ENCODE assay signal across 16 cellular contexts in genomic region chr7:30411897-30412296, GRCh38.
A peak's percentile ranks its signal among the peaks of the same experiment; 100 is the strongest.
DNase-seq lines count a peak whose midpoint lies in the region; ATAC-seq and TF ChIP-seq lines count a peak whose summit lies in the region.
"Had no signal": no experiment of that assay in that cellular context is flagged by ENCODE, and none has a peak within 500 bp of the region (broad histone marks: within the 10 kb centered on the region; RNA-seq: fewer than 3 reads in every experiment).

No MANE protein-coding gene starts in this region.

- POLR2A ChIA-PET in activated CD4-positive, alpha-beta memory T cell treated with anti-CD3 and anti-CD28 coated beads for 36 hours (lab: Charles Lee): no interaction called here

- H3K4me3 ChIP-seq in Karpas-422 (ENCODE audit: low read length): peak overlapping the region; percentile 43

- H4K20me1 ChIP-seq in Karpas-422 (ENCODE audit: insufficient read depth, low read depth, low read length): no peaks in the 10 kb centered on the region

- CTCF ChIA-PET in activated CD4-positive, alpha-beta memory T cell treated with anti-CD3 and anti-CD28 coated beads for 36 hours (lab: Charles Lee): interaction anchor here (1.1 to 5.2 kb wide), 3 partner anchors 122 to 252 kb away, joined by 3 to 39 read pairs (median 7); no protein-coding TSS in a partner anchor

- no peaks in the 10 kb centered on the region for H3K27me3 ChIP-seq in Karpas-422 (ENCODE audit: low read length)

- H3K4me3 Mint-ChIP-seq in endothelial cell (ENCODE audit: unreplicated experiment): peak overlapping the region; percentile 15
- H3K4me3 Mint-ChIP-seq in stimulated activated effector memory CD8-positive, alpha-beta T cell treated with anti-CD3 and anti-CD28 coated beads, Interleukin-12 subunit alpha, Interleukin-12 subunit beta, amount 100 ng/mL, for 72 hours: no peak overlapping the region
- no peak overlapping the region for H3K4me3 Mint-ChIP-seq in activated CD4-positive, alpha-beta memory T cell treated with anti-CD3 and anti-CD28 coated beads for 36 hours
- H3K4me3 Mint-ChIP-seq: CD4-positive, CD25-positive, alpha-beta regulatory T cell had no signal

- TF ChIP-seq CTCF in endothelial cell (IDR thresholded peaks at IDR 0.05; ENCODE audit: unreplicated experiment): no peak

- intact Hi-C loops in activated CD4-positive, alpha-beta memory T cell treated with anti-CD3 and anti-CD28 coated beads for 36 hours (cut with micrococcal nuclease): loop anchor here (5.0 to 10.0 kb wide), 2 partner anchors 57 to 250 kb away; no protein-coding TSS in a partner anchor

- H3K9me3 ChIP-seq in Karpas-422 (ENCODE audit: low read length): peaks cover 10% of the 10 kb centered on the region; the same call in 1 of the 2 replicates

- H3K4me1 ChIP-seq in Karpas-422 (ENCODE audit: low read length): peaks cover 51% of the 10 kb centered on the region

- peaks cover 24% of the 10 kb centered on the region for H3K36me3 ChIP-seq in Karpas-422 (ENCODE audit: insufficient read depth, low read length)

- peak overlapping the region; percentile 17 for H3K27ac Mint-ChIP-seq in endothelial cell (ENCODE audit: unreplicated experiment)
- peak overlapping the region; percentile 10 for H3K27ac Mint-ChIP-seq in stimulated activated effector memory CD8-positive, alpha-beta T cell treated with anti-CD3 and anti-CD28 coated beads, Interleukin-12 subunit alpha, Interleukin-12 subunit beta, amount 100 ng/mL, for 72 hours
- no peak overlapping the region for H3K27ac Mint-ChIP-seq in activated CD4-positive, alpha-beta memory T cell treated with anti-CD3 and anti-CD28 coated beads for 36 hours

- no peak for ATAC-seq in stimulated activated effector memory CD8-positive, alpha-beta T cell treated with anti-CD3 and anti-CD28 coated beads, Interleukin-12 subunit alpha, Interleukin-12 subunit beta, amount 100 ng/mL, for 72 hours
- no peak for ATAC-seq in GM21390 (IDR thresholded peaks at IDR 0.05; ENCODE audit: unreplicated experiment)

- DNase-seq in COLO668 (lab: John Stamatoyannopoulos, UW; ENCODE audit: unreplicated experiment) (peak; percentile 24), Karpas-422 (no peak), endothelial cell (ENCODE audit: low spot score) (no peak), GM19238 (ENCODE audit: insufficient read length, low spot score) (no peak)
- no peak for DNase-seq in stimulated activated effector memory CD8-positive, alpha-beta T cell treated with anti-CD3 and anti-CD28 coated beads, Interleukin-12 subunit alpha, Interleukin-12 subunit beta, amount 100 ng/mL, for 72 hours (ENCODE audit: low spot score in 2 of 2)
- DNase-seq in activated CD4-positive, alpha-beta memory T cell treated with anti-CD3 and anti-CD28 coated beads for 36 hours: no peak
- DNase-seq: ACHN; CD4-positive, CD25-positive, alpha-beta regulatory T cell; KBM-7; NCI-H1092; NCI-H1694; NCI-H524 treated with DMSO at 0.1 percent for 48 hours; OCI-M1; RPMI8226; SIG-M5 had no signal

- no peaks in the 10 kb centered on the region for H3K9me2 ChIP-seq in Karpas-422 (replicated peaks; ENCODE audit: insufficient read depth, low read length)

- H3K79me2 ChIP-seq in Karpas-422 (ENCODE audit: low read length): peaks cover 35% of the 10 kb centered on the region

- H3K9me3 Mint-ChIP-seq in endothelial cell (ENCODE audit: unreplicated experiment): peaks cover 11% of the 10 kb centered on the region
- no peaks in the 10 kb centered on the region for H3K9me3 Mint-ChIP-seq in stimulated activated effector memory CD8-positive, alpha-beta T cell treated with anti-CD3 and anti-CD28 coated beads, Interleukin-12 subunit alpha, Interleukin-12 subunit beta, amount 100 ng/mL, for 72 hours
- peaks cover 7% of the 10 kb centered on the region for H3K9me3 Mint-ChIP-seq in activated CD4-positive, alpha-beta memory T cell treated with anti-CD3 and anti-CD28 coated beads for 36 hours
- H3K9me3 Mint-ChIP-seq: CD4-positive, CD25-positive, alpha-beta regulatory T cell had no signal

- peaks cover 1% of the 10 kb centered on the region for H3K27me3 Mint-ChIP-seq in endothelial cell (ENCODE audit: unreplicated experiment)
- H3K27me3 Mint-ChIP-seq in activated CD4-positive, alpha-beta memory T cell treated with anti-CD3 and anti-CD28 coated beads for 36 hours: no peaks in the 10 kb centered on the region
- H3K27me3 Mint-ChIP-seq: CD4-positive, CD25-positive, alpha-beta regulatory T cell had no signal

- H2AFZ ChIP-seq in Karpas-422 (ENCODE audit: low read length): no peak overlapping the region

- peak overlapping the region; percentile 95 for H3K27ac ChIP-seq in Karpas-422 (ENCODE audit: low read length)

- peak overlapping the region; percentile 58 for H3K9ac ChIP-seq in Karpas-422 (ENCODE audit: low read length)

- H3K4me1 Mint-ChIP-seq in endothelial cell (ENCODE audit: unreplicated experiment): peaks cover 18% of the 10 kb centered on the region
- H3K4me1 Mint-ChIP-seq in stimulated activated effector memory CD8-positive, alpha-beta T cell treated with anti-CD3 and anti-CD28 coated beads, Interleukin-12 subunit alpha, Interleukin-12 subunit beta, amount 100 ng/mL, for 72 hours: no peaks in the 10 kb centered on the region
- no peaks in the 10 kb centered on the region for H3K4me1 Mint-ChIP-seq in activated CD4-positive, alpha-beta memory T cell treated with anti-CD3 and anti-CD28 coated beads for 36 hours (ENCODE audit: low read depth)

- H3K36me3 Mint-ChIP-seq in endothelial cell (ENCODE audit: low read depth, unreplicated experiment): peaks cover 12% of the 10 kb centered on the region
- H3K36me3 Mint-ChIP-seq in stimulated activated effector memory CD8-positive, alpha-beta T cell treated with anti-CD3 and anti-CD28 coated beads, Interleukin-12 subunit alpha, Interleukin-12 subunit beta, amount 100 ng/mL, for 72 hours: no peaks in the 10 kb centered on the region
- no peaks in the 10 kb centered on the region for H3K36me3 Mint-ChIP-seq in activated CD4-positive, alpha-beta memory T cell treated with anti-CD3 and anti-CD28 coated beads for 36 hours

- H3K4me2 ChIP-seq in Karpas-422 (ENCODE audit: low read depth, low read length, poor library complexity, severe bottlenecking): peak overlapping the region; percentile 70
